15 cellular contexts compared by ENCODE assay signal in genomic region chr6:91098006-91098405, GRCh38.
DNase-seq lines count a peak whose midpoint lies in the region.
"Had no signal": no experiment of that assay in that cellular context is flagged by ENCODE, and none has a peak within 500 bp of the region (broad histone marks: within the 10 kb centered on the region; RNA-seq: fewer than 3 reads in every experiment).

No MANE protein-coding gene starts in this region.

- in situ Hi-C loops in Caki2 (cut with HindIII; ENCODE audit: low pct_unique_long_range_greater_than_20kb, low sequenced_read_pairs): no loop called here

- DNase-seq in Caki2 (ENCODE audit: low read depth): peak; percentile 58
- DNase-seq in NCI-H1417 treated with DMSO at 0.1 percent for 48 hours (lab: John Stamatoyannopoulos, UW): peak; percentile 10
- peak; percentile 81 for DNase-seq in NCI-H69 (lab: John Stamatoyannopoulos, UW)
- DNase-seq in glomerular visceral epithelial cell (ENCODE audit: extremely low spot score): peak; percentile 27
- DNase-seq in stimulated activated CD4-positive, alpha-beta T cell treated with anti-CD3 and anti-CD28 coated beads, Interleukin-2, amount 100 ng/mL, for 48 hours: no peak
- DNase-seq in GM19240 (ENCODE audit: insufficient read length, low spot score): no peak
- no peak for DNase-seq in NCI-H146 (lab: John Stamatoyannopoulos, UW)
- no peak for DNase-seq in SKM-1 (lab: John Stamatoyannopoulos, UW; ENCODE audit: unreplicated experiment)
- DNase-seq: activated CD4-positive, CD25-positive, alpha-beta regulatory T cell; activated effector memory CD4-positive, alpha-beta T cell treated with Interleukin-2 at 50 U/mL for 16 hours; amniotic stem cell; gastrocnemius medialis; Kasumi-1; NCI-H2227 treated with DMSO at 0.1 percent for 48 hours; T-cell had no signal

Comparison
In these comparisons a context has a peak if more than half of its experiments do, and no peak if none do; other contexts are left out.
1. DNase-seq: peak in Caki2 (single experiment), NCI-H1417 treated with DMSO at 0.1 percent for 48 hours (single experiment), NCI-H69 (single experiment) and glomerular visceral epithelial cell (single experiment); none in stimulated activated CD4-positive, alpha-beta T cell treated with anti-CD3 and anti-CD28 coated beads, Interleukin-2, amount 100 ng/mL, for 48 hours (0 of 2), GM19240 (single experiment), NCI-H146 (single experiment) and SKM-1 (single experiment).